1 cellular context compared by ENCODE assay signal in genomic region chr9:124766815-124767554, GRCh38.
TF ChIP-seq lines count a peak whose summit lies in the region.

No MANE protein-coding gene starts in this region.

TF ChIP-seq in HepG2, 621 proteins besides CTCF, POLR2A, EP300 and RAD21:
- TF ChIP-seq TRIM24 (CRISPR knock-in tag; IDR thresholded peaks at IDR 0.05), result no peak
- TF ChIP-seq HNRNPLL (IDR thresholded peaks at IDR 0.05; ENCODE audit: low read depth, low read length, poor library complexity, severe bottlenecking), result no peak
- no peak for TF ChIP-seq ZNF646 (CRISPR knock-in tag; IDR thresholded peaks at IDR 0.05)
- TF ChIP-seq, protein P1, sequence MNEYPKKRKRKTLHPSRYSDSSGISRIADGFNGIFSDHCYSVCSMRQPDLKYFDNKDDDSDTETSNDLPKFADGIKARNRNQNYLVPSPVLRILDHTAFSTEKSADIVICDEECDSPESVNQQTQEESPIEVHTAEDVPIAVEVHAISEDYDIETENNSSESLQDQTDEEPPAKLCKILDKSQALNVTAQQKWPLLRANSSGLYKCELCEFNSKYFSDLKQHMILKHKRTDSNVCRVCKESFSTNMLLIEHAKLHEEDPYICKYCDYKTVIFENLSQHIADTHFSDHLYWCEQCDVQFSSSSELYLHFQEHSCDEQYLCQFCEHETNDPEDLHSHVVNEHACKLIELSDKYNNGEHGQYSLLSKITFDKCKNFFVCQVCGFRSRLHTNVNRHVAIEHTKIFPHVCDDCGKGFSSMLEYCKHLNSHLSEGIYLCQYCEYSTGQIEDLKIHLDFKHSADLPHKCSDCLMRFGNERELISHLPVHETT (CRISPR knock-in tag; conservative IDR thresholded peaks at IDR 0.05), result no peak
- no peak for TF ChIP-seq ETV5 (CRISPR knock-in tag; IDR thresholded peaks at IDR 0.05; ENCODE audit: borderline replicate concordance)
- no peak for TF ChIP-seq ZNF747 (CRISPR knock-in tag; IDR thresholded peaks at IDR 0.05; ENCODE audit: borderline replicate concordance)
- TF ChIP-seq ZNF281 (CRISPR knock-in tag; IDR thresholded peaks at IDR 0.05; ENCODE audit: borderline replicate concordance), result no peak
- TF ChIP-seq NRL (CRISPR knock-in tag; IDR thresholded peaks at IDR 0.05; ENCODE audit: borderline replicate concordance), result no peak
- no peak for TF ChIP-seq PRDM15 (CRISPR knock-in tag; IDR thresholded peaks at IDR 0.05)
- no peak for TF ChIP-seq KMT2B (CRISPR knock-in tag; IDR thresholded peaks at IDR 0.05)
- no peak for TF ChIP-seq IRF9 (CRISPR knock-in tag; IDR thresholded peaks at IDR 0.05; ENCODE audit: borderline replicate concordance)
